ENCODE assay signal across 1 cellular context in the genomic region with DNA sequence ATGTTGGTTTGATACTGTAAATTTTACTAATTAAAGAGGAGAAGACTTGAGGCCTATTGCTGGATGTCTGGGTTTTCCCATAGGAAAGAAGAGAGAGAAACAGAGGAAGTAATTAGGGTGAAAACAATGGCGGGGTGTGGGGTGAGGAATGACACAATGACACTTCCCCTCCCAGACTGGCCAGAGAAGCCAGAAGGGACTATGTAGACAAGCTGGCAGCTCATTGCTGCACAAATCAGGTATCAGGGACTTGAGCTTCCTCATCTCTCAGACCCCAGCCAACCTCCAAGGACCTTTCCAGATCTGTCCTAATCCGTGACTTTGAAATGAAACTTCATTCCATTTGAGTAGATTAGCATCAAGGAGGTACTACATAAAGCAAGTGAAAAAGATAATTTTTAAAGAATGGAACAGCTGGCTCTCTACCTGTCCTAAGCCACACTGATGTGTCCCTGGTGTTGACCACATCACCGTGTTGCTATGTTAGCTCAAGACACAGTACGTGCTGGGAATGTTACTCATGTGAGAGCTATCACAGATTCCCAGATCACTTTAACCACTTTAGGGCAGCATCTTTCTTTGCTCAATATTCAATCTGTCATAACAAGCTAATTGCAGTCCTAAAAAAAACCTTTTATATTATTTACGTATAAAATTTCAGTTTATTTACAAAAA.
TF ChIP-seq lines count a peak whose summit lies in the region.

No MANE protein-coding gene starts in this region.

TF ChIP-seq in endothelial cell of umbilical vein, 7 proteins besides CTCF, POLR2A, EP300 and RAD21:
- no peak for TF ChIP-seq GATA2 (IDR thresholded peaks at IDR 0.05; ENCODE audit: insufficient read depth, insufficient read length, low read depth, low read length)
- TF ChIP-seq, protein P1, sequence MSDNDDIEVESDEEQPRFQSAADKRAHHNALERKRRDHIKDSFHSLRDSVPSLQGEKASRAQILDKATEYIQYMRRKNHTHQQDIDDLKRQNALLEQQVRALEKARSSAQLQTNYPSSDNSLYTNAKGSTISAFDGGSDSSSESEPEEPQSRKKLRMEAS (IDR thresholded peaks at IDR 0.05; ENCODE audit: insufficient read depth, insufficient read length), result no peak
- no peak for TF ChIP-seq POLR2AphosphoS5 (IDR thresholded peaks at IDR 0.05; ENCODE audit: insufficient read depth, low read depth, low read length)
- TF ChIP-seq FOS (IDR thresholded peaks at IDR 0.05; ENCODE audit: borderline replicate concordance, insufficient read depth, low read length), result no peak
- TF ChIP-seq JUN (IDR thresholded peaks at IDR 0.05; ENCODE audit: borderline replicate concordance, insufficient read depth, insufficient read length, low read depth), result peak; percentile 50
- TF ChIP-seq EZH2 (IDR thresholded peaks at IDR 0.05; ENCODE audit: borderline replicate concordance, low read depth, low read length, severe bottlenecking), result no peak
- TF ChIP-seq MYC (IDR thresholded peaks at IDR 0.05; ENCODE audit: low read depth, low read length), result no peak
